ENCODE assay signal across 16 cellular contexts in the genomic region with DNA sequence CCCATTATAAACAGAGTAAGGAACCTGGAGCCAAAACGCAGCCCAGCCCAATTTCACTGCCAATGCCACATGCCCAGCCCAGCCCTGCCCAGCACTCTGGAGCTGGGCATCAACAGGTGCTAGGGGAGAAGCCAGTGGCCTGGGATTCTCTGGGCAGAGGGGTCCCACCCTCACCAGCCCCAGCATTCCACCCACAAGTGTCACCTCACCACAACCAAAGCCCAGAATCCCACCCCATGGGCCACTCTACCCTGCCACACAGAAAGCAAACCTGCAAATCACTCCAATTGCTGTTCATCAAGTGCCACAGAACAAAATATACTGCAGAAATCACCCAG.
"Had no signal": no experiment of that assay in that cellular context is flagged by ENCODE, and none has a peak within 500 bp of the region (broad histone marks: within the 10 kb centered on the region; RNA-seq: fewer than 3 reads in every experiment).

No MANE protein-coding gene starts in this region.

- H2AFZ ChIP-seq: neural progenitor cell had no signal

- H3K9me3 ChIP-seq: mucosa of descending colon, thoracic aorta, upper lobe of left lung had no signal

- H3K4me2 ChIP-seq: neural progenitor cell had no signal

- DNase-seq: activated CD4-positive, alpha-beta T cell treated with anti-CD3 and anti-CD28 coated beads for 1 hour; activated gamma-delta T cell; activated T-cell treated with anti-CD3 and anti-CD28 coated beads for 4 hours; effector CD4-positive, alpha-beta T cell; foreskin melanocyte; hippocampal formation; left ventricle myocardium superior; mucosa of descending colon; naive B cell; stimulated activated CD4-positive, alpha-beta T cell treated with anti-CD3 and anti-CD28 coated beads, Interleukin-4, amount 100 ng/mL, for 24 hours; stimulated activated naive CD4-positive, alpha-beta T cell treated with Interleukin-2 at 50 U/mL for 16 hours; T-helper 9 cell; upper lobe of left lung had no signal

- ATAC-seq: esophagus mucosa, left ventricle myocardium superior, mucosa of descending colon had no signal

- H3K9ac ChIP-seq: neural progenitor cell had no signal

- H3K27ac ChIP-seq: neural progenitor cell, thoracic aorta had no signal

- H3K36me3 ChIP-seq: neural progenitor cell, thoracic aorta, upper lobe of left lung had no signal

- H3K27me3 ChIP-seq: upper lobe of left lung had no signal

- H3K4me3 ChIP-seq: mucosa of descending colon, neural progenitor cell, thoracic aorta, upper lobe of left lung had no signal
